ENCODE assay signal across 8 cellular contexts in the genomic region with DNA sequence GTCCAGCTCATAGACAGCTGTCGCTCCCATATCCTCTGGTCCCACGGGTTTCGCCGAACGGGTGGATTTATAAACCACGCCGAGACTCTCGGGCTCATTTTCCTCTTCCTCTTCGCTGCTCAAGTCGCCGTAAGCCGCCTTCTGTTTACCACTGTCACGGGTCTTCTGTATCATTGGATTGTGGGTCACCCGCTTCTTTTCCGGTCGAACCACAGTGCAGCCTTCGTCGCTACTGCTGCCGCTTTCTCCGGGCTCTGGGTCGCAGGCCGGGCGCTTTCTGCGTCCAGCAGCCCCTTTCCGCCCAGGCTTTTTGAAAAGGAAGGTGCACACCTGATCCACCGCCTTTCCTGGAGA. TPM values are rescaled to one million over a fixed set of nuclear protein-coding genes. Genes with fewer than 3 reads are reported as not detected.
DNase-seq lines count a peak whose midpoint lies in the region; ATAC-seq, FAIRE-seq and TF ChIP-seq lines count a peak whose summit lies in the region.

No MANE protein-coding gene starts in this region.

- peak in 3 of 5 donors; percentile 27 to 72 (median 64) for DNase-seq in CD8-positive, alpha-beta memory T cell
- DNase-seq in GM12878 (ENCODE audit: low read depth, low spot score) (no peak), kidney epithelial cell (ENCODE audit: low read depth) (no peak), NOMO-1 treated with DMSO at 0.1 percent for 48 hours (lab: John Stamatoyannopoulos, UW; ENCODE audit: unreplicated experiment) (no peak)
- no peak for DNase-seq in activated CD8-positive, alpha-beta memory T cell treated with anti-CD3 and anti-CD28 coated beads for 24 hours

- no peak for FAIRE-seq in GM12878 (lab: Jason Lieb, UNC)

- H3K9me3 Mint-ChIP-seq in CD8-positive, alpha-beta memory T cell: peaks cover 0 to 2% (median 0%) of the 10 kb centered on the region in 5 donors

- peaks cover 26 to 29% (median 28%) of the 10 kb centered on the region in 3 donors for H3K4me1 Mint-ChIP-seq in CD8-positive, alpha-beta memory T cell

- in situ Hi-C loops in GM12878 (cut with MboI): no loop called here

- no peak for TF ChIP-seq RAD21 in GM12878 (IDR thresholded peaks at IDR 0.05; ENCODE audit: insufficient read depth, low read depth, low read length)

- no peaks in the 10 kb centered on the region for H4K20me1 ChIP-seq in GM12878 (ENCODE audit: control insufficient read depth, insufficient read depth)

- H3K36me3 Mint-ChIP-seq in CD8-positive, alpha-beta memory T cell: peaks cover 0 to 28% (median 3%) of the 10 kb centered on the region in 3 donors

- peaks cover 0 to 4% of the 10 kb centered on the region in 2 donors for H3K27me3 Mint-ChIP-seq in CD8-positive, alpha-beta memory T cell

- H3K36me3 ChIP-seq in CD8-positive, alpha-beta memory T cell (ENCODE audit: insufficient read depth, low read length): no peaks in the 10 kb centered on the region
- H3K36me3 ChIP-seq in HUES48 (ENCODE audit: control insufficient read depth, insufficient read depth, low read length): peaks cover 8% of the 10 kb centered on the region; the same call in 1 of the 2 replicates
- no peaks in the 10 kb centered on the region; a peak in 1 of 4 replicates for H3K36me3 ChIP-seq in GM12878 (ENCODE audit: control insufficient read depth in 2 of 2, insufficient read depth in 2 of 2, low read length in 1 of 2)
- no peaks in the 10 kb centered on the region for H3K36me3 ChIP-seq in kidney epithelial cell (ENCODE audit: control insufficient read depth, insufficient read depth, low read length)

- peak overlapping the region; percentile 98 to 100 (median 99) for H3K27ac Mint-ChIP-seq in CD8-positive, alpha-beta memory T cell

- WGBS in GM12878 (ENCODE audit: insufficient coverage, insufficient replicate concordance, low lambda C conversion rate, missing lambda C conversion rate): 30% methylated on average over 26 of the region's 26 CpGs

- no peak overlapping the region for H3K4me2 ChIP-seq in GM12878 (ENCODE audit: control insufficient read depth, insufficient read depth)

- H2AFZ ChIP-seq in GM12878 (ENCODE audit: control insufficient read depth, low read depth, low read length): no peak overlapping the region; the same call in 1 of the 2 replicates

- H3K4me3 Mint-ChIP-seq in CD8-positive, alpha-beta memory T cell: peak overlapping the region; percentile 97 to 100 (median 99)

- RAD21 ChIA-PET in GM12878 (lab: Charles Lee; ENCODE audit: unreplicated experiment): interaction anchor here (0.9 to 2.8 kb wide), 6 partner anchors 18 to 342 kb away, joined by 3 to 21 read pairs (median 4); a partner anchor contains a TSS

- ATAC-seq in GM21423 (IDR thresholded peaks at IDR 0.05; ENCODE audit: unreplicated experiment) (peak; percentile 49), GM12878 (peak; percentile 56)

- TF ChIP-seq POLR2A in GM12878 (IDR thresholded peaks at IDR 0.05; ENCODE audit: low read depth, low read length): no peak

- POLR2A ChIA-PET in CD8-positive, alpha-beta memory T cell (lab: Charles Lee): interaction anchor here (0.7 to 2.9 kb wide), 9 partner anchors 11 to 403 kb away, joined by 3 to 29 read pairs (median 5); a partner anchor contains a TSS
- POLR2A ChIA-PET in GM12878 (lab: Charles Lee): interaction anchor here (0.8 to 2.6 kb wide), 9 partner anchors 12 to 371 kb away, joined by 3 to 19 read pairs (median 4); a partner anchor contains a TSS

- H3K4me1 ChIP-seq in CD8-positive, alpha-beta memory T cell (ENCODE audit: insufficient read depth, low read length): peaks cover 9% of the 10 kb centered on the region
- no peaks in the 10 kb centered on the region for H3K4me1 ChIP-seq in HUES48 (ENCODE audit: control insufficient read depth, insufficient read depth, low read length)
- no peaks in the 10 kb centered on the region for H3K4me1 ChIP-seq in GM12878 (ENCODE audit: control insufficient read depth, insufficient read depth, low read length)

- intact Hi-C loops in GM12878 (cut with micrococcal nuclease; ENCODE audit: unreplicated experiment): loop anchor here (2.0 kb wide), 1 partner anchor 18 kb away; a partner anchor contains a TSS

- TSS peak; percentile 94 for BruUV-seq in GM12878 (replicated peaks; lab: Mats Ljungman, UMichigan)

- no peak for TF ChIP-seq CTCF in GM12878 (IDR thresholded peaks at IDR 0.05 in 2 of 3, conservative IDR thresholded peaks at IDR 0.05 in 1 of 3; ENCODE audit: control insufficient read depth in 2 of 3, extremely low read depth in 1 of 3, insufficient read depth in 1 of 3, low read depth in 3 of 3, low read length in 3 of 3)
- no peak for TF ChIP-seq CTCF in kidney epithelial cell (IDR thresholded peaks at IDR 0.05; ENCODE audit: insufficient read depth, low read length, poor library complexity, severe bottlenecking)

- SMC1A ChIA-PET in GM12878 (lab: Charles Lee; ENCODE audit: uncharacterized antibody, unreplicated experiment): interaction anchor here (1.1 to 2.8 kb wide), 5 partner anchors 17 to 80 kb away, joined by 3 to 18 read pairs (median 5); a partner anchor contains a TSS

- CTCF ChIA-PET in CD8-positive, alpha-beta memory T cell (lab: Charles Lee): interaction anchor here (1.3 to 2.2 kb wide), 4 partner anchors 13 to 80 kb away, joined by 4 to 9 read pairs (median 6); a partner anchor contains a TSS
- CTCF ChIA-PET in GM12878 (lab: Yijun Ruan, JAX): interaction anchor here (1.1 to 2.2 kb wide), 5 partner anchors 11 to 172 kb away, joined by 3 to 7 read pairs (median 5); a partner anchor contains a TSS

- H3K4me3 ChIP-seq in CD8-positive, alpha-beta memory T cell (ENCODE audit: low read length): peak overlapping the region; percentile 93
- peak overlapping the region; percentile 93 for H3K4me3 ChIP-seq in HUES48 (ENCODE audit: low read depth, low read length)
- H3K4me3 ChIP-seq in GM12878: peak overlapping the region; percentile 68
- peak overlapping the region; percentile 76 for H3K4me3 ChIP-seq in kidney epithelial cell (ENCODE audit: low read depth, low read length)

- H3K9me3 ChIP-seq in CD8-positive, alpha-beta memory T cell (ENCODE audit: low read length): no peaks in the 10 kb centered on the region
- H3K9me3 ChIP-seq in HUES48 (ENCODE audit: control insufficient read depth, insufficient read depth, low read length) (peaks cover 17% of the 10 kb centered on the region), GM12878 (replicated peaks; ENCODE audit: control insufficient read depth, insufficient read depth, low read length) (no peaks in the 10 kb centered on the region)

- H3K79me2 ChIP-seq in GM12878 (ENCODE audit: control insufficient read depth, insufficient read depth, low read length): peaks cover 39% of the 10 kb centered on the region

- H3K27me3 ChIP-seq in CD8-positive, alpha-beta memory T cell (ENCODE audit: insufficient read depth, low read length, poor library complexity, severe bottlenecking): no peaks in the 10 kb centered on the region
- H3K27me3 ChIP-seq in HUES48 (ENCODE audit: control insufficient read depth, insufficient read depth, low read length): no peaks in the 10 kb centered on the region
- H3K27me3 ChIP-seq in GM12878 (replicated peaks in 1 of 2; ENCODE audit: control insufficient read depth in 2 of 2, insufficient read depth in 2 of 2, low read length in 1 of 2): no peaks in the 10 kb centered on the region
- no peaks in the 10 kb centered on the region for H3K27me3 ChIP-seq in kidney epithelial cell (ENCODE audit: control insufficient read depth, insufficient read depth, low read length)

- no peak for TF ChIP-seq EP300 in GM12878 (IDR thresholded peaks at IDR 0.05; ENCODE audit: borderline replicate concordance in 1 of 2, control insufficient read depth in 1 of 2, low read depth in 2 of 2, low read length in 2 of 2)

- H3K27ac ChIP-seq in CD8-positive, alpha-beta memory T cell (ENCODE audit: low read depth, low read length): peak overlapping the region; percentile 95
- H3K27ac ChIP-seq in HUES48 (ENCODE audit: low read depth, low read length) (peak overlapping the region; percentile 91), GM12878 (ENCODE audit: control insufficient read depth, insufficient read depth) (peak overlapping the region; percentile 67), temporal lobe (ENCODE audit: low read depth, low read length) (peak overlapping the region; percentile 45)

- H3K9ac ChIP-seq in HUES48 (ENCODE audit: low read depth, low read length): peak overlapping the region; percentile 84; the same call in 1 of the 2 replicates
- peak overlapping the region; percentile 95 for H3K9ac ChIP-seq in GM12878 (ENCODE audit: control insufficient read depth, insufficient read depth, low read length)

RNA-seq across cellular contexts. Expression of a gene that starts 0.3 kb away (rescaled TPM):
- total RNA-seq in CD8-positive, alpha-beta memory T cell: 10 to 100 TPM; 22.9 to 25.1 TPM
- polyA plus RNA-seq in CD8-positive, alpha-beta memory T cell: 59.6 TPM
- total RNA-seq in GM12878 (2013; cell fraction: nucleolus; rRNA removed): 9.8 and 10.5 TPM in 2 replicates
- total RNA-seq in GM12878 (2014; rRNA removed): 20.6 and 22.3 TPM in 2 replicates
- total RNA-seq in GM12878 (2014; rRNA removed; fragmentation: Illumina TruSeq; extraction: Trizol): 19.8 and 22.5 TPM in 2 replicates
- 21.9 and 22.0 TPM in 2 replicates for total RNA-seq in GM12878 (2021)
- 25.7 TPM for polyA plus RNA-seq in GM12878 (2011; ENCODE audit: low read depth)
- 24.9 and 30.5 TPM in 2 replicates for polyA plus RNA-seq in GM12878 (2011; rRNA removed)
- 33.3 and 33.4 TPM in 2 replicates for polyA plus RNA-seq in GM12878 (2011; cell fraction: cytosol; rRNA removed)
- polyA plus RNA-seq in GM12878 (2011; cell fraction: nucleus; rRNA removed): 40.5 and 41.1 TPM in 2 replicates
- polyA plus RNA-seq in GM12878 (2012): 29.6 and 35.8 TPM in 2 replicates
- 15.1 and 23.6 TPM in 2 replicates for polyA plus RNA-seq in GM12878 (2014; fragmentation: Illumina TruSeq; extraction: Trizol)
- 10 to 100 TPM; 22.7 to 23.1 TPM for polyA plus RNA-seq in GM12878 (2014; fragmentation: Nextera tagmentation; extraction: Ambion mirVana)
- 25.5 and 26.8 TPM in 2 replicates for polyA plus RNA-seq in GM12878 (2014; rRNA removed)
- polyA plus RNA-seq in GM12878 (2016; fragmentation: Nextera tagmentation; extraction: Ambion mirVana): 10 to 100 TPM; 32.2 to 33.1 TPM
- polyA minus RNA-seq in GM12878 (2011; rRNA and poly(A)+ RNA removed): 12.8 and 13.9 TPM in 2 replicates
- polyA minus RNA-seq in GM12878 (2011; cell fraction: cytosol; rRNA and poly(A)+ RNA removed): 5.4 and 5.6 TPM in 2 replicates
- polyA minus RNA-seq in GM12878 (2011; cell fraction: nucleus; rRNA and poly(A)+ RNA removed): 8.0 and 14.2 TPM in 2 replicates
- 22.0 and 25.1 TPM in 2 replicates for total RNA-seq in kidney epithelial cell
- 9.3 TPM for total RNA-seq in temporal lobe

RNA-seq across cellular contexts. Expression of a gene that starts 0.4 kb away (rescaled TPM):
- 10 to 100 TPM; 97.3 to 98.5 TPM for total RNA-seq in CD8-positive, alpha-beta memory T cell
- 314 TPM for polyA plus RNA-seq in CD8-positive, alpha-beta memory T cell
- 7.9 and 10.4 TPM in 2 replicates for total RNA-seq in GM12878 (2013; cell fraction: nucleolus; rRNA removed)
- total RNA-seq in GM12878 (2014; rRNA removed) (114 and 143 TPM in 2 replicates), GM12878 (2014; rRNA removed; fragmentation: Illumina TruSeq; extraction: Trizol) (244 and 255 TPM in 2 replicates), GM12878 (2021) (113 and 119 TPM in 2 replicates), kidney epithelial cell (48.9 and 60.8 TPM in 2 replicates), temporal lobe (20.4 TPM)
- polyA plus RNA-seq in GM12878 (2011; ENCODE audit: low read depth): 15.2 TPM
- polyA plus RNA-seq in GM12878 (2011; rRNA removed) (369 and 506 TPM in 2 replicates), GM12878 (2014; fragmentation: Illumina TruSeq; extraction: Trizol) (109 and 116 TPM in 2 replicates), GM12878 (2014; fragmentation: Nextera tagmentation; extraction: Ambion mirVana) (1,000 to 10,000 TPM in 1 of 2 experiments, 100 to 1,000 TPM in 1; 999 to 1,113 TPM), GM12878 (2014; rRNA removed) (205 and 215 TPM in 2 replicates), GM12878 (2016; fragmentation: Nextera tagmentation; extraction: Ambion mirVana) (100 to 1,000 TPM; 444 to 509 TPM)
- polyA plus RNA-seq in GM12878 (2011; cell fraction: cytosol; rRNA removed): 87.1 and 103 TPM in 2 replicates
- polyA plus RNA-seq in GM12878 (2011; cell fraction: nucleus; rRNA removed): 87.5 and 115 TPM in 2 replicates
- polyA plus RNA-seq in GM12878 (2012): 175 and 216 TPM in 2 replicates
- 41.3 and 54.3 TPM in 2 replicates for polyA minus RNA-seq in GM12878 (2011; rRNA and poly(A)+ RNA removed)
- 27.7 and 39.2 TPM in 2 replicates for polyA minus RNA-seq in GM12878 (2011; cell fraction: cytosol; rRNA and poly(A)+ RNA removed)
- 5.8 and 10.1 TPM in 2 replicates for polyA minus RNA-seq in GM12878 (2011; cell fraction: nucleus; rRNA and poly(A)+ RNA removed)

RNA-seq across cellular contexts. Expression of a gene that starts 18.5 kb away (rescaled TPM):
- total RNA-seq in CD8-positive, alpha-beta memory T cell: 10 to 100 TPM; 19.9 to 22.7 TPM
- polyA plus RNA-seq in CD8-positive, alpha-beta memory T cell: 10.9 TPM
- 11.4 and 12.5 TPM in 2 replicates for total RNA-seq in GM12878 (2013; cell fraction: nucleolus; rRNA removed)
- total RNA-seq in GM12878 (2014; rRNA removed) (5.7 and 7.2 TPM in 2 replicates), GM12878 (2014; rRNA removed; fragmentation: Illumina TruSeq; extraction: Trizol) (15.0 and 16.5 TPM in 2 replicates), GM12878 (2021) (12.3 and 14.4 TPM in 2 replicates), kidney epithelial cell (3.9 and 4.7 TPM in 2 replicates), temporal lobe (4.2 TPM)
- 11.6 TPM for polyA plus RNA-seq in GM12878 (2011; ENCODE audit: low read depth)
- polyA plus RNA-seq in GM12878 (2011; rRNA removed) (24.8 and 38.7 TPM in 2 replicates), GM12878 (2014; fragmentation: Illumina TruSeq; extraction: Trizol) (35.3 and 44.1 TPM in 2 replicates), GM12878 (2014; fragmentation: Nextera tagmentation; extraction: Ambion mirVana) (10 to 100 TPM; 24.6 to 27.0 TPM), GM12878 (2014; rRNA removed) (14.6 and 17.4 TPM in 2 replicates), GM12878 (2016; fragmentation: Nextera tagmentation; extraction: Ambion mirVana) (10 to 100 TPM; 22.1 to 22.2 TPM)
- polyA plus RNA-seq in GM12878 (2011; cell fraction: cytosol; rRNA removed): 5.8 and 6.9 TPM in 2 replicates
- polyA plus RNA-seq in GM12878 (2011; cell fraction: nucleus; rRNA removed): 12.3 and 14.4 TPM in 2 replicates
- 16.7 and 17.3 TPM in 2 replicates for polyA plus RNA-seq in GM12878 (2012)
- polyA minus RNA-seq in GM12878 (2011; rRNA and poly(A)+ RNA removed): 4.1 and 5.0 TPM in 2 replicates
- 1.6 and 3.3 TPM in 2 replicates for polyA minus RNA-seq in GM12878 (2011; cell fraction: cytosol; rRNA and poly(A)+ RNA removed)
- 3.3 and 3.4 TPM in 2 replicates for polyA minus RNA-seq in GM12878 (2011; cell fraction: nucleus; rRNA and poly(A)+ RNA removed)

RNA-seq across cellular contexts. Expression of a gene that starts 24.5 kb away (rescaled TPM):
- not detected for total RNA-seq in CD8-positive, alpha-beta memory T cell
- not detected for polyA plus RNA-seq in CD8-positive, alpha-beta memory T cell
- total RNA-seq in GM12878 (2013; cell fraction: nucleolus; rRNA removed): not detected in 2 replicates
- total RNA-seq in GM12878 (2014; rRNA removed) (not detected in 2 replicates), GM12878 (2014; rRNA removed; fragmentation: Illumina TruSeq; extraction: Trizol) (not detected in 2 replicates), GM12878 (2021) (not detected in 2 replicates), kidney epithelial cell (not detected in 2 replicates), temporal lobe (not detected)
- polyA plus RNA-seq in GM12878 (2011; ENCODE audit: low read depth): not detected
- polyA plus RNA-seq in GM12878 (2011; rRNA removed) (not detected in 2 replicates), GM12878 (2014; fragmentation: Illumina TruSeq; extraction: Trizol) (not detected in 2 replicates), GM12878 (2014; fragmentation: Nextera tagmentation; extraction: Ambion mirVana) (not detected), GM12878 (2014; rRNA removed) (not detected in 2 replicates), GM12878 (2016; fragmentation: Nextera tagmentation; extraction: Ambion mirVana) (not detected)
- not detected in 2 replicates for polyA plus RNA-seq in GM12878 (2011; cell fraction: cytosol; rRNA removed)
- not detected in 2 replicates for polyA plus RNA-seq in GM12878 (2011; cell fraction: nucleus; rRNA removed)
- not detected in 2 replicates for polyA plus RNA-seq in GM12878 (2012)
- polyA minus RNA-seq in GM12878 (2011; rRNA and poly(A)+ RNA removed): not detected in 2 replicates
- not detected in 2 replicates for polyA minus RNA-seq in GM12878 (2011; cell fraction: cytosol; rRNA and poly(A)+ RNA removed)
- polyA minus RNA-seq in GM12878 (2011; cell fraction: nucleus; rRNA and poly(A)+ RNA removed): not detected in 2 replicates

Comparison
In these comparisons a context has a peak if more than half of its experiments do, and no peak if none do; other contexts are left out.
1. DNase-seq: peak in CD8-positive, alpha-beta memory T cell (3 of 5); none in GM12878 (single experiment), kidney epithelial cell (single experiment), NOMO-1 treated with DMSO at 0.1 percent for 48 hours (single experiment) and activated CD8-positive, alpha-beta memory T cell treated with anti-CD3 and anti-CD28 coated beads for 24 hours (single experiment).
2. H3K27ac ChIP-seq: peak in every context shown above with its lines; median percentile 95 in CD8-positive, alpha-beta memory T cell; 91 in HUES48; 67 in GM12878; 45 in temporal lobe.
3. Peak in every context shown above with its lines, with median percentiles within 50 percentile points of each other: H3K4me3 ChIP-seq.